Comparison of ENCODE assay signal across 7 cellular contexts in genomic region chr16:29337342-29337955, GRCh38.
A peak's percentile ranks its signal among the peaks of the same experiment; 100 is the strongest.
DNase-seq lines count a peak whose midpoint lies in the region; ATAC-seq, FAIRE-seq and TF ChIP-seq lines count a peak whose summit lies in the region.
"Not testable (repeated sequence)": the region's sequence is repeated elsewhere in the genome, so short reads cannot be mapped to it uniquely, and the experiment has no call there.

No MANE protein-coding gene starts in this region.

- H3K27me3 ChIP-seq in BLaER1 treated with 17β-estradiol and CSF1 and Interleukin-3, amounts not matched to agents 10 nM and 100 nM; IMR-90 (ENCODE audit: control insufficient read depth, insufficient read depth, low read length): not testable (repeated sequence)

- intact Hi-C loops in IMR-90 (cut with micrococcal nuclease); mucosa of descending colon (cut with DNase I, micrococcal nuclease): not testable (repeated sequence)

- H2BK5ac ChIP-seq in IMR-90 (ENCODE audit: low read depth, low read length, poor library complexity, severe bottlenecking), result not testable (repeated sequence)

- not testable (repeated sequence) for H4K8ac ChIP-seq in IMR-90 (ENCODE audit: low read depth in 2 of 2, low read length in 2 of 2)

- H3K27ac Mint-ChIP-seq in T-helper 17 cell, result not testable (repeated sequence)

- H3K9me3 ChIP-seq in BLaER1 treated with 17β-estradiol and CSF1 and Interleukin-3, amounts not matched to agents 10 nM and 100 nM (replicated peaks in 1 of 11); IMR-90 (ENCODE audit: control insufficient read depth, insufficient read depth, low read length); T-helper 17 cell (ENCODE audit: control insufficient read depth, low read length, poor library complexity, severe bottlenecking); mucosa of descending colon: not testable (repeated sequence)

- 97% methylated on average over 9 of the region's 20 CpGs; no CpG with 5 or more reads in 1 of the 2 experiments for WGBS in IMR-90 (ENCODE audit: extremely low coverage in 2 of 2, insufficient read length in 1 of 2), 2 experiments

- H4K5ac ChIP-seq in IMR-90 (ENCODE audit: low read depth, low read length), result not testable (repeated sequence)

- H3K56ac ChIP-seq in IMR-90 (ENCODE audit: extremely low read depth, insufficient read depth, low read length), result not testable (repeated sequence)

- not testable (repeated sequence) for H2BK20ac ChIP-seq in IMR-90 (ENCODE audit: low read depth, low read length)

- not testable (repeated sequence) for H3K4ac ChIP-seq in IMR-90 (ENCODE audit: low read depth, low read length)

- H3K4me2 ChIP-seq in BLaER1 treated with 17β-estradiol and CSF1 and Interleukin-3, amounts not matched to agents 10 nM and 100 nM, result peak overlapping the region; percentile 22 to 69 (median 57)
- H3K4me2 ChIP-seq in IMR-90 (ENCODE audit: low read depth, low read length), result not testable (repeated sequence)

- H3K36me3 Mint-ChIP-seq in T-helper 17 cell (ENCODE audit: low read depth), result not testable (repeated sequence)

- H2AFZ ChIP-seq in IMR-90 (replicated peaks; ENCODE audit: low read length, poor library complexity), result not testable (repeated sequence)

- CTCF ChIA-PET in IMR-90 (lab: Yijun Ruan, JAX), result not testable (repeated sequence)

- not testable (repeated sequence) for H3K14ac ChIP-seq in IMR-90 (replicated peaks; ENCODE audit: low read depth, low read length)

- not testable (repeated sequence) for H3K36me3 ChIP-seq in BLaER1 treated with 17β-estradiol and CSF1 and Interleukin-3, amounts not matched to agents 10 nM and 100 nM; IMR-90 (ENCODE audit: control insufficient read depth, insufficient read depth, low read length); mucosa of descending colon (ENCODE audit: low read depth)

- TF ChIP-seq POLR2A in GM12892 (IDR thresholded peaks at IDR 0.05; ENCODE audit: low read depth, low read length); IMR-90 (IDR thresholded peaks at IDR 0.05; ENCODE audit: low read depth, low read length): not testable (repeated sequence)

- not testable (repeated sequence) for H3K27me3 Mint-ChIP-seq in T-helper 17 cell

- not testable (repeated sequence) for H3K4me3 ChIP-seq in BLaER1 treated with 17β-estradiol and CSF1 and Interleukin-3, amounts not matched to agents 10 nM and 100 nM; IMR-90 (ENCODE audit: insufficient read depth, low read depth, low read length); mucosa of descending colon

- H2AK5ac ChIP-seq in IMR-90 (ENCODE audit: low read depth, low read length), result peak overlapping the region; percentile 17

- H2BK120ac ChIP-seq in IMR-90 (ENCODE audit: low read depth, low read length), result not testable (repeated sequence)

- ATAC-seq in GM21528 (IDR thresholded peaks at IDR 0.05; ENCODE audit: low FRiP score, unreplicated experiment) (peak; percentile 38), T-helper 17 cell (peak; percentile 26), mucosa of descending colon (peak; percentile 47)
- ATAC-seq in IMR-90 (ENCODE audit: low read depth), result not testable (repeated sequence)

- peak; percentile 82 for FAIRE-seq in GM12892 (lab: Jason Lieb, UNC)

- not testable (repeated sequence) for H3K9ac ChIP-seq in BLaER1 treated with 17β-estradiol and CSF1 and Interleukin-3, amounts not matched to agents 10 nM and 100 nM; IMR-90 (ENCODE audit: low read depth, low read length)

- not testable (repeated sequence) for DNase-seq in GM12892 (ENCODE audit: insufficient read length); IMR-90; T-helper 17 cell; mucosa of descending colon
- DNase-seq in NOMO-1 treated with DMSO at 0.1 percent for 48 hours (lab: John Stamatoyannopoulos, UW; ENCODE audit: unreplicated experiment), result peak; percentile 50

- H3K4me1 ChIP-seq in BLaER1 treated with 17β-estradiol and CSF1 and Interleukin-3, amounts not matched to agents 10 nM and 100 nM, result peaks cover 29 to 75% (median 61%) of the 10 kb centered on the region in 10 experiments
- H3K4me1 ChIP-seq in IMR-90 (ENCODE audit: control insufficient read depth, insufficient read depth, low read length); mucosa of descending colon (ENCODE audit: low read depth): not testable (repeated sequence)

- 0 out of 2 replicates have a peak overlapping the region, but pooled peaks have one; percentile 37 for H4K91ac ChIP-seq in IMR-90 (ENCODE audit: insufficient read depth, low read depth, low read length)

- H3K23ac ChIP-seq in IMR-90 (ENCODE audit: low read depth, low read length), result not testable (repeated sequence)

- TF ChIP-seq CTCF in IMR-90 (conservative IDR thresholded peaks at IDR 0.05; ENCODE audit: low read depth, low read length); mucosa of descending colon (IDR thresholded peaks at IDR 0.05): not testable (repeated sequence)

- not testable (repeated sequence) for H3K79me1 ChIP-seq in IMR-90 (ENCODE audit: low read depth in 1 of 2, low read length in 2 of 2)

- H3K27ac ChIP-seq in BLaER1 treated with 17β-estradiol and CSF1 and Interleukin-3, amounts not matched to agents 10 nM and 100 nM, result peak overlapping the region in 4 of 11 experiments; percentile 11 to 47 (median 25); a peak in 7 of 22 replicates
- not testable (repeated sequence) for H3K27ac ChIP-seq in IMR-90 (ENCODE audit: insufficient read depth, low read length)

- not testable (repeated sequence) for H2BK15ac ChIP-seq in IMR-90 (ENCODE audit: low read depth, low read length)

- H3K4me3 Mint-ChIP-seq in T-helper 17 cell, result not testable (repeated sequence)

- in situ Hi-C loops in IMR-90 (cut with MboI; ENCODE audit: low sequenced_read_pairs), result not testable (repeated sequence)

- H2AK9ac ChIP-seq in IMR-90 (replicated peaks; ENCODE audit: low read depth, low read length, poor library complexity), result not testable (repeated sequence)

- not testable (repeated sequence) for H4K20me1 ChIP-seq in BLaER1 treated with 17β-estradiol and CSF1 and Interleukin-3, amounts not matched to agents 10 nM and 100 nM; IMR-90 (ENCODE audit: insufficient read depth, low read length)

- not testable (repeated sequence) for H3K18ac ChIP-seq in IMR-90 (ENCODE audit: low read depth, low read length)

- not testable (repeated sequence) for TF ChIP-seq RAD21 in IMR-90 (IDR thresholded peaks at IDR 0.05; ENCODE audit: low read length)

- dilution Hi-C loops in IMR-90 (cut with HindIII; ENCODE audit: low sequenced_read_pairs, unreplicated experiment), result not testable (repeated sequence)

- not testable (repeated sequence) for H3K9me1 ChIP-seq in IMR-90 (ENCODE audit: insufficient read depth, low read length)

- BruUV-seq in IMR-90 (replicated peaks; lab: Mats Ljungman, UMichigan), result not testable (repeated sequence)

- POLR2A ChIA-PET in IMR-90 (lab: Charles Lee; ENCODE audit: unreplicated experiment), result not testable (repeated sequence)

- H3K4me1 Mint-ChIP-seq in T-helper 17 cell, result not testable (repeated sequence)
